ENCODE assay signal across 1 cellular context in the genomic region with DNA sequence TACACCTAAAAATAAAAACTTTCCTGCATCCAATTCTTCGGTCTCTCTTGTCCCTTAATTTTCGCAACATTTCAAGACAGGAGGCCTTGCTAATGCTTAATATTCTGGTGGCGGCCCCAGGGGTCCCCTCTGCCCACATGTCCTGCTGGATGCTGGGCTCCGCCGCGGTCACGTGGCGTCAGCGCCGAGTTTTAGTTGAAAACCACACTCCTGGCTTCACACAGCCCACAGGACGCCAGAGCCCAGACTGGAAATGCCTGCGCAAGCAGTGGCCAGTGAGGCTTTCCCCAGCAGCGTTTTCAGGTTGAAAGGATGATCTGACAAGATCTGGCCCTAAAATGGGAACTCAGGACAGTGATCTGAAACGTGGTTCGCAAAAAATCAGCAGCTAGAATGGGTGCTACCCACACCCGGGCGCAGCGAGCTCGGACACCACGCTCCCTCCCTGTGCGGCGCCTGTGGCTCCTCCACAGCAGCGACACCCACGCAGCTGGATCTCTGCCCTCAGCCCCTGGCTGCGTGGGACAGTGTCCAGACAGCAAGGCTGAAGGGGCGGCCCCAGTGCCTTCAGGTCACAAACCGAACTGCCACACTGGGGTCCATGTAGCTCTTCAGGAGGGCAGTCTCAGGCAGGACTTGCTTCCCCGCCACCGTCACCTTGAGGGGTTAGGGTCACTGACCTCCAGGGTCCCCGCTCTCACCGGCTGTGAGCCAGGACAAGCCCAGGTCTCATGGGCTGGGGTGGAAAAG.
A peak's percentile ranks its signal among the peaks of the same experiment; 100 is the strongest.
TF ChIP-seq lines count a peak whose summit lies in the region.

No MANE protein-coding gene starts in this region.

TF ChIP-seq in GM12878, 131 proteins besides CTCF, POLR2A, EP300 and RAD21:
- TF ChIP-seq TAF1 (IDR thresholded peaks at IDR 0.05; ENCODE audit: borderline replicate concordance, low read depth, low read length), result no peak
- TF ChIP-seq POLR2AphosphoS5 (IDR thresholded peaks at IDR 0.05; ENCODE audit: low read length), result peak; percentile 46; the same call in 1 of the 2 replicates
- TF ChIP-seq TCF7 (IDR thresholded peaks at IDR 0.05; ENCODE audit: borderline replicate concordance), result no peak
- TF ChIP-seq EZH2 (IDR thresholded peaks at IDR 0.05; ENCODE audit: borderline replicate concordance, control insufficient read depth, low read depth, low read length), result no peak
- TF ChIP-seq CHD2 (IDR thresholded peaks at IDR 0.05; ENCODE audit: borderline replicate concordance, low read depth, low read length), result 0 out of 2 replicates have a peak, but pooled peaks have one; percentile 28
- TF ChIP-seq MYB (IDR thresholded peaks at IDR 0.05; ENCODE audit: borderline replicate concordance, low read depth, low read length), result no peak
- TF ChIP-seq CREM (IDR thresholded peaks at IDR 0.05; ENCODE audit: low read depth), result no peak
- no peak for TF ChIP-seq TBL1XR1 (IDR thresholded peaks at IDR 0.05; ENCODE audit: low read depth, low read length)
